ENCODE assay signal across 8 cellular contexts in the genomic region with DNA sequence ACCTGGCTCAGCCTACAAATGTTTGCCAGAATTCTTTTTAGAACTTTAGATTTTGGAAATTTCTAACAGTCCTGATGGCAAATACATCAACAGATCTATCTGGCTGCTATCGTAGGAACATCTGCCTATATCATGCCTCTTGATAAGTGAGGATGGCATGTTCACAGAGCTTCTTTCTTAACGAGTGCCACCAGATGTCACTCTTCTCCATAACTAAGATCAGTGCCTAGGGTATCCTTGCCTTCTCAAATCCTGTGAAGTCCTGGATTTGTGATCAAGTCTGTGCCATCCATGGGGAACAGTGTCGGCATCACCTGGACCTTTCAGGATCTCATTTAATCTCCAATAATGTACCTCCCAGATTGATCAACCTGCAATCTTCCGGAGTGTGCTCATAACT.
DNase-seq lines count a peak whose midpoint lies in the region; ATAC-seq and TF ChIP-seq lines count a peak whose summit lies in the region.

No MANE protein-coding gene starts in this region.

- DNase-seq in SIG-M5 treated with dmso at 0.1 percent for 504 hours (lab: John Stamatoyannopoulos, UW; ENCODE audit: unreplicated experiment) = peak; percentile 61
- DNase-seq in SIG-M5 (lab: John Stamatoyannopoulos, UW) = no peak
- peak; percentile 75 for DNase-seq in NCI-H82 (lab: John Stamatoyannopoulos, UW)
- peak; percentile 69 for DNase-seq in epithelial cell of esophagus (ENCODE audit: low read depth)
- DNase-seq in pons (ENCODE audit: low spot score) = peak; percentile 76
- no peak for DNase-seq in stimulated activated CD4-positive, alpha-beta T cell treated with anti-CD3 and anti-CD28 coated beads, Interleukin-15, amount 100 ng/mL, for 24 hours

- ATAC-seq in HG03280 (IDR thresholded peaks at IDR 0.05; ENCODE audit: unreplicated experiment) = no peak
- ATAC-seq in GM18858 (IDR thresholded peaks at IDR 0.05; ENCODE audit: unreplicated experiment) = no peak

- TF ChIP-seq CTCF in epithelial cell of esophagus (IDR thresholded peaks at IDR 0.05; ENCODE audit: insufficient read depth, low read depth, low read length, missing control alignments) = peak; percentile 65

- H3K4me3 ChIP-seq in epithelial cell of esophagus (ENCODE audit: low read length) = no peak overlapping the region

Comparison
In these comparisons a context has a peak if more than half of its experiments do, and no peak if none do; other contexts are left out.
1. DNase-seq: peak in SIG-M5 treated with dmso at 0.1 percent for 504 hours (single experiment), NCI-H82 (single experiment), epithelial cell of esophagus (single experiment) and pons (single experiment); none in SIG-M5 (single experiment) and stimulated activated CD4-positive, alpha-beta T cell treated with anti-CD3 and anti-CD28 coated beads, Interleukin-15, amount 100 ng/mL, for 24 hours (single experiment).